In genomic region chr1:63674865-63675815, GRCh38 we compare ENCODE assay signal across 11 cellular contexts.
DNase-seq lines count a peak whose midpoint lies in the region; ATAC-seq and TF ChIP-seq lines count a peak whose summit lies in the region.
"Had no signal": no experiment of that assay in that cellular context is flagged by ENCODE, and none has a peak within 500 bp of the region (broad histone marks: within the 10 kb centered on the region; RNA-seq: fewer than 3 reads in every experiment).

No MANE protein-coding gene starts in this region.

- ATAC-seq in body of pancreas: peak; percentile 25
- ATAC-seq in left lobe of liver: peak; percentile 11
- no peak for ATAC-seq in HG02642 (IDR thresholded peaks at IDR 0.05; ENCODE audit: poor library complexity, unreplicated experiment)

- no peak for TF ChIP-seq CTCF in body of pancreas (IDR thresholded peaks at IDR 0.05)
- TF ChIP-seq CTCF in thyroid gland (IDR thresholded peaks at IDR 0.05): no peak

- H3K9me3 ChIP-seq in body of pancreas: no peaks in the 10 kb centered on the region
- no peaks in the 10 kb centered on the region for H3K9me3 ChIP-seq in thyroid gland

- intact Hi-C loops in body of pancreas (cut with DNase I) (loop anchor here (10.0 kb wide), 1 partner anchor 60 kb away; no protein-coding TSS in a partner anchor), thyroid gland (cut with DNase I) (no loop called here)

- DNase-seq in NCI-H1092 treated with DMSO at 0.1 percent for 48 hours (lab: John Stamatoyannopoulos, UW) (peak; percentile 10), body of pancreas (peak; percentile 42 to 67 (median 60)), left lobe of liver (ENCODE audit: low spot score) (no peak), thyroid gland (peak; percentile 13 to 15), NCI-H526 (lab: John Stamatoyannopoulos, UW) (no peak), NCI-H1436 treated with DMSO at 0.1 percent for 48 hours (lab: John Stamatoyannopoulos, UW) (no peak)
- DNase-seq in activated CD4-positive, alpha-beta T cell treated with anti-CD3 and anti-CD28 coated beads for 1 hour: no peak
- DNase-seq: cortex of kidney, DMS79, naive B cell had no signal

- H3K27me3 ChIP-seq in body of pancreas: no peaks in the 10 kb centered on the region
- H3K27me3 ChIP-seq in thyroid gland: no peaks in the 10 kb centered on the region

- no peak overlapping the region for H3K4me3 ChIP-seq in body of pancreas
- no peak overlapping the region for H3K4me3 ChIP-seq in thyroid gland (replicated peaks in 1 of 3)

- WGBS in body of pancreas, 2 donors: 26 to 43% methylated on average over 15 of the region's 15 CpGs
- 56 to 62% methylated on average over 8 to 15 of the region's 15 CpGs for WGBS in thyroid gland, 2 donors

- TF ChIP-seq POLR2A in body of pancreas (IDR thresholded peaks at IDR 0.05) (no peak), thyroid gland (IDR thresholded peaks at IDR 0.05) (no peak)

- H3K36me3 ChIP-seq in body of pancreas (replicated peaks in 1 of 2; ENCODE audit: insufficient read depth in 1 of 2, low read depth in 2 of 2) (no peaks in the 10 kb centered on the region), thyroid gland (no peaks in the 10 kb centered on the region)

- H3K4me1 ChIP-seq in body of pancreas: peaks cover 36% of the 10 kb centered on the region
- peaks cover 5 to 8% of the 10 kb centered on the region in 2 donors for H3K4me1 ChIP-seq in thyroid gland

- H3K27ac ChIP-seq in body of pancreas: peak overlapping the region; percentile 57 to 84 (median 70)
- peak overlapping the region in 2 of 3 donors; percentile 9 to 48 for H3K27ac ChIP-seq in thyroid gland

Comparison
In these comparisons a context has a peak if more than half of its experiments do, and no peak if none do; other contexts are left out.
1. DNase-seq: peak in NCI-H1092 treated with DMSO at 0.1 percent for 48 hours (single experiment), body of pancreas (4 of 4) and thyroid gland (2 of 2); none in left lobe of liver (single experiment), activated CD4-positive, alpha-beta T cell treated with anti-CD3 and anti-CD28 coated beads for 1 hour (single experiment), NCI-H526 (0 of 2) and NCI-H1436 treated with DMSO at 0.1 percent for 48 hours (single experiment).